Comparison of ENCODE assay signal across 13 cellular contexts in the genomic region with DNA sequence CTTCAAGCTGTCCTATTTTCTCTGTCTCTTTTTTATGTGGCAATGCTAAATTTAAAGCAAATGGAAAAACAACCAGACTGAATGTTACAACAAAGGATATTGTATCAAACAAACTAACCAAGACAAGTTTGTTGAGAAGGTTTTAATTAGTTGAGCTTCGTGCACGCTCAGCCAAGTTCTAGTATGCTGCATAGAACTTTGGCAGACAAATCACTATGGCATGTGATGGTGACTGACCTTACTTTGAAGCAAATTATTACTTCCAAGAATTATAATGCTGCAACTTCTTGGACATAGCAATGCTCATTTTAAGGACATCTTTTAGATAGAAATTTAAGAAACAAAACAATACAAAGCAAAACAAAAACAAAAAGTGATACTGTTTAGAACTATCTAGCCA.
A peak's percentile ranks its signal among the peaks of the same experiment; 100 is the strongest.
DNase-seq lines count a peak whose midpoint lies in the region; ATAC-seq and TF ChIP-seq lines count a peak whose summit lies in the region.
"Had no signal": no experiment of that assay in that cellular context is flagged by ENCODE, and none has a peak within 500 bp of the region (broad histone marks: within the 10 kb centered on the region; RNA-seq: fewer than 3 reads in every experiment).

No MANE protein-coding gene starts in this region.

- H3K9me3 ChIP-seq in BLaER1 (no peaks in the 10 kb centered on the region), SK-N-MC (ENCODE audit: low read depth, low read length) (no peaks in the 10 kb centered on the region)
- H3K9me3 ChIP-seq: Caco-2, HAP-1 had no signal

- H3K4me3 ChIP-seq in BLaER1 (no peak overlapping the region), SK-N-MC (peak overlapping the region; percentile 58)
- H3K4me3 ChIP-seq: HAP-1 had no signal

- DNase-seq in SK-N-MC (ENCODE audit: low read depth, low spot score) (no peak), fibroblast of peridontal ligament (ENCODE audit: extremely low read depth) (peak; percentile 12), sciatic nerve (ENCODE audit: low spot score) (no peak), GM13976 (ENCODE audit: low spot score) (no peak)
- no peak for DNase-seq in stimulated activated effector memory CD8-positive, alpha-beta T cell treated with anti-CD3 and anti-CD28 coated beads, Interleukin-12 subunit alpha, Interleukin-12 subunit beta, amount 100 ng/mL, for 72 hours (ENCODE audit: low spot score in 2 of 2)
- DNase-seq: Caco-2; CD8-positive, alpha-beta memory T cell; DND-41; GF-D8 had no signal

- in situ Hi-C loops in GM13976 (cut with MboI; ENCODE audit: low sequenced_read_pairs, unreplicated experiment) = no loop called here

- no peaks in the 10 kb centered on the region for H3K36me3 Mint-ChIP-seq in stimulated activated effector memory CD8-positive, alpha-beta T cell treated with anti-CD3 and anti-CD28 coated beads, Interleukin-12 subunit alpha, Interleukin-12 subunit beta, amount 100 ng/mL, for 72 hours
- H3K36me3 Mint-ChIP-seq: CD8-positive, alpha-beta memory T cell; IgD-negative memory B cell had no signal

- no peaks in the 10 kb centered on the region for H3K9me3 Mint-ChIP-seq in stimulated activated effector memory CD8-positive, alpha-beta T cell treated with anti-CD3 and anti-CD28 coated beads, Interleukin-12 subunit alpha, Interleukin-12 subunit beta, amount 100 ng/mL, for 72 hours
- H3K9me3 Mint-ChIP-seq: CD8-positive, alpha-beta memory T cell; IgD-negative memory B cell had no signal

- peaks cover 5% of the 10 kb centered on the region for H3K4me1 Mint-ChIP-seq in stimulated activated effector memory CD8-positive, alpha-beta T cell treated with anti-CD3 and anti-CD28 coated beads, Interleukin-12 subunit alpha, Interleukin-12 subunit beta, amount 100 ng/mL, for 72 hours
- H3K4me1 Mint-ChIP-seq: IgD-negative memory B cell had no signal

- H4K20me1 ChIP-seq in BLaER1 = no peaks in the 10 kb centered on the region

- intact Hi-C loops in sciatic nerve (cut with DNase I) = no loop called here

- TF ChIP-seq CTCF in GM13976 (IDR thresholded peaks at IDR 0.05; ENCODE audit: borderline replicate concordance, control extremely low read depth, extremely low read depth, insufficient read depth, missing control alignments) = no peak

- ATAC-seq in sciatic nerve = peak; percentile 68
- no peak for ATAC-seq in activated CD4-positive, CD25-positive, alpha-beta regulatory T cell treated with anti-CD3 and anti-CD28 coated beads, Interleukin-2, amount 50 U/mL, for 24 hours
- ATAC-seq in stimulated activated effector memory CD8-positive, alpha-beta T cell treated with anti-CD3 and anti-CD28 coated beads, Interleukin-12 subunit alpha, Interleukin-12 subunit beta, amount 100 ng/mL, for 72 hours = no peak

- peak overlapping the region; percentile 17; the same call in 1 of the 2 replicates for H3K4me2 ChIP-seq in BLaER1

- peaks cover 13% of the 10 kb centered on the region for H3K4me1 ChIP-seq in BLaER1
- H3K4me1 ChIP-seq: HAP-1 had no signal

- H3K36me3 ChIP-seq in BLaER1 = peaks cover 6% of the 10 kb centered on the region; the same call in 1 of the 2 replicates
- no peaks in the 10 kb centered on the region for H3K36me3 ChIP-seq in SK-N-MC (ENCODE audit: insufficient read depth, low read length)
- H3K36me3 ChIP-seq: HAP-1 had no signal

- H3K27me3 ChIP-seq in BLaER1 = no peaks in the 10 kb centered on the region

- H3K9ac ChIP-seq in BLaER1 = no peak overlapping the region
- no peak overlapping the region for H3K9ac ChIP-seq in SK-N-MC (ENCODE audit: insufficient read length)

- H3K27ac Mint-ChIP-seq in stimulated activated effector memory CD8-positive, alpha-beta T cell treated with anti-CD3 and anti-CD28 coated beads, Interleukin-12 subunit alpha, Interleukin-12 subunit beta, amount 100 ng/mL, for 72 hours = no peak overlapping the region
- H3K27ac Mint-ChIP-seq: CD8-positive, alpha-beta memory T cell had no signal

- H3K27ac ChIP-seq in BLaER1 (no peak overlapping the region), SK-N-MC (peak overlapping the region; percentile 90)

- no peak overlapping the region for H3K4me3 Mint-ChIP-seq in stimulated activated effector memory CD8-positive, alpha-beta T cell treated with anti-CD3 and anti-CD28 coated beads, Interleukin-12 subunit alpha, Interleukin-12 subunit beta, amount 100 ng/mL, for 72 hours
- H3K4me3 Mint-ChIP-seq: CD8-positive, alpha-beta memory T cell; IgD-negative memory B cell had no signal
